In the genomic region with DNA sequence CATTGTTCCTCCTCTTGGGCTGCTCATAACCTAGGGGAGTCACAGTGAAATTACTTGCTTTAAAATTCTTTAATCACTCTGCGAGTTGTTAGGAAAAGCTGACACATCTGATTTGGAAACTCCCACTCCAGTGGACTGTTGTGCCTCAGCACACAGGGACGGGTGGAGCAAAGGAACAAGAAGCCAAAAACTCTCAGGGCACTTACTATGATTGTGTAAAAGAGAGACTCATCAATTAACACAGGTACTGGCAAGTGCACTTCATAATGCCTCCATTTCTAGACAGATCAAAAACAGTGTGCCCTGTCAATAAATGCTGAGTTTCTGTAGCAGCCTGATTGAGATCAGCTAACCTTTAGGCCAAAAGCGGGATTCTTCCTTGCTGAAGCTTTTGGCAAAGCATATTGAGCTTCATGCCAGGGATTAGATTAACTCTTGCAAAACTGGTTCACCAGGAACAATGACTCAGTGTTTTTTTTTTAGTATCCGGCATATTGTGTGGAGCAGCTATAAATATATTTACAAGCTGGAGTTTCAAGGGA, we compare ENCODE assay signal across 9 cellular contexts. TPM values are rescaled to one million over a fixed set of nuclear protein-coding genes. Genes with fewer than 3 reads are reported as not detected.
DNase-seq lines count a peak whose midpoint lies in the region; ATAC-seq and TF ChIP-seq lines count a peak whose summit lies in the region.
"Had no signal": no experiment of that assay in that cellular context is flagged by ENCODE, and none has a peak within 500 bp of the region (broad histone marks: within the 10 kb centered on the region; RNA-seq: fewer than 3 reads in every experiment).

No MANE protein-coding gene starts in this region.

- peak overlapping the region; percentile 83 for H3K27ac ChIP-seq in RWPE1

- DNase-seq in ELR (ENCODE audit: low read depth) (peak; percentile 85), RWPE1 (ENCODE audit: low spot score) (peak; percentile 85), fibroblast of peridontal ligament (ENCODE audit: extremely low read depth) (peak; percentile 95), renal cortical epithelial cell (ENCODE audit: low read depth) (peak; percentile 92), GF-D8 (lab: John Stamatoyannopoulos, UW) (no peak), DMS79 treated with DMSO at 0.1 percent for 48 hours (lab: John Stamatoyannopoulos, UW) (no peak)
- DNase-seq: activated CD4-positive, CD25-positive, alpha-beta regulatory T cell had no signal

- ATAC-seq in GM19452 (IDR thresholded peaks at IDR 0.05; ENCODE audit: unreplicated experiment): no peak
- ATAC-seq in HG03432 (IDR thresholded peaks at IDR 0.05; ENCODE audit: unreplicated experiment): no peak

- POLR2A ChIA-PET in RWPE1 (lab: Yijun Ruan, JAX; ENCODE audit: low non-redundant PET): interaction anchor here (0.9 to 1.9 kb wide), 2 partner anchors 52 to 212 kb away, joined by 3 to 8 read pairs; partner anchors contain the start of gene ZFAND5

- no peak for TF ChIP-seq CTCF in RWPE1 (conservative IDR thresholded peaks at IDR 0.05; ENCODE audit: low read depth)

- CTCF ChIA-PET in RWPE1 (lab: Yijun Ruan, JAX): interaction anchor here (0.6 to 0.9 kb wide), 6 partner anchors 21 to 1879 kb away, joined by 3 to 5 read pairs (median 3); no protein-coding TSS in a partner anchor

RNA-seq across cellular contexts. Expression of gene TMC1, which starts 55.9 kb away (rescaled TPM):
- total RNA-seq in renal cortical epithelial cell: 0.15 TPM in 1 of 2 replicates, not detected in the other

Comparison
In these comparisons a context has a peak if more than half of its experiments do, and no peak if none do; other contexts are left out.
1. DNase-seq: peak in ELR (single experiment), RWPE1 (single experiment), fibroblast of peridontal ligament (single experiment) and renal cortical epithelial cell (single experiment); none in GF-D8 (single experiment) and DMS79 treated with DMSO at 0.1 percent for 48 hours (single experiment).